ENCODE assay signal across 8 cellular contexts in genomic region chr2:64749446-64749845, GRCh38.
DNase-seq lines count a peak whose midpoint lies in the region; ATAC-seq, FAIRE-seq and TF ChIP-seq lines count a peak whose summit lies in the region.

No MANE protein-coding gene starts in this region.

- H3K4me1 ChIP-seq in pancreas: peaks cover 0 to 17% (median 13%) of the 10 kb centered on the region in 3 donors

- peak overlapping the region; percentile 96 for H3K27ac Mint-ChIP-seq in Calu3 (ENCODE audit: unreplicated experiment)
- no peak overlapping the region for H3K27ac Mint-ChIP-seq in endothelial cell (ENCODE audit: unreplicated experiment)

- no peaks in the 10 kb centered on the region for H3K9me3 ChIP-seq in pancreas

- no TSS peak for BruUV-seq in Calu3 (replicated peaks; lab: Mats Ljungman, UMichigan)

- H3K9me3 Mint-ChIP-seq in Calu3 (ENCODE audit: low read depth, unreplicated experiment) (no peaks in the 10 kb centered on the region), endothelial cell (ENCODE audit: unreplicated experiment) (no peaks in the 10 kb centered on the region)

- H3K27ac ChIP-seq in pancreas: peak overlapping the region; percentile 0 to 99 (median 92)

- intact Hi-C loops in Calu3 (cut with micrococcal nuclease; ENCODE audit: unreplicated experiment) (no loop called here), pancreas (cut with DNase I) (no loop called here)

- CTCF ChIA-PET in Calu3 (lab: Charles Lee): interaction anchor here (0.6 to 2.3 kb wide), 11 partner anchors 8 to 143 kb away, joined by 3 to 18 read pairs (median 3); no protein-coding TSS in a partner anchor

- ATAC-seq in pancreas: no peak

- FAIRE-seq in pancreas (lab: Jason Lieb, UNC): no peak

- H3K4me1 Mint-ChIP-seq in Calu3 (ENCODE audit: low read depth, unreplicated experiment): peaks cover 26% of the 10 kb centered on the region
- H3K4me1 Mint-ChIP-seq in endothelial cell (ENCODE audit: unreplicated experiment): peaks cover 10% of the 10 kb centered on the region

- no peak for DNase-seq in Calu3
- DNase-seq in OCI-M1 (lab: John Stamatoyannopoulos, UW): peak; percentile 30
- no peak for DNase-seq in endothelial cell (ENCODE audit: low spot score)
- DNase-seq in pancreas: no peak
- no peak for DNase-seq in foreskin melanocyte
- DNase-seq in NCI-H2227 (lab: John Stamatoyannopoulos, UW; ENCODE audit: unreplicated experiment): no peak
- DNase-seq in activated CD4-positive, alpha-beta T cell treated with anti-CD3 and anti-CD28 coated beads for 1 hour: no peak
- DNase-seq in NCI-H510A treated with DMSO at 0.1 percent for 48 hours (lab: John Stamatoyannopoulos, UW): no peak

- TF ChIP-seq CTCF in Calu3 (IDR thresholded peaks at IDR 0.05; ENCODE audit: unreplicated experiment) (no peak), endothelial cell (IDR thresholded peaks at IDR 0.05; ENCODE audit: unreplicated experiment) (no peak), pancreas (IDR thresholded peaks at IDR 0.05) (no peak)

- WGBS in pancreas, 2 donors: 13 to 14% methylated on average over 4 of the region's 4 CpGs

- no peaks in the 10 kb centered on the region for H3K36me3 ChIP-seq in pancreas

- H3K36me3 Mint-ChIP-seq in Calu3 (ENCODE audit: insufficient read depth, unreplicated experiment) (peaks cover 28% of the 10 kb centered on the region), endothelial cell (ENCODE audit: low read depth, unreplicated experiment) (no peaks in the 10 kb centered on the region)

- no peaks in the 10 kb centered on the region for H3K27me3 ChIP-seq in pancreas

- H3K27me3 Mint-ChIP-seq in Calu3 (ENCODE audit: unreplicated experiment): no peaks in the 10 kb centered on the region
- peaks cover 6% of the 10 kb centered on the region for H3K27me3 Mint-ChIP-seq in endothelial cell (ENCODE audit: unreplicated experiment)

- H3K4me3 Mint-ChIP-seq in Calu3 (ENCODE audit: low read depth, unreplicated experiment) (peak overlapping the region; percentile 98), endothelial cell (ENCODE audit: unreplicated experiment) (peak overlapping the region; percentile 97)

- H3K4me3 ChIP-seq in pancreas: peak overlapping the region; percentile 51 to 72 (median 59)
